In the genomic region with DNA sequence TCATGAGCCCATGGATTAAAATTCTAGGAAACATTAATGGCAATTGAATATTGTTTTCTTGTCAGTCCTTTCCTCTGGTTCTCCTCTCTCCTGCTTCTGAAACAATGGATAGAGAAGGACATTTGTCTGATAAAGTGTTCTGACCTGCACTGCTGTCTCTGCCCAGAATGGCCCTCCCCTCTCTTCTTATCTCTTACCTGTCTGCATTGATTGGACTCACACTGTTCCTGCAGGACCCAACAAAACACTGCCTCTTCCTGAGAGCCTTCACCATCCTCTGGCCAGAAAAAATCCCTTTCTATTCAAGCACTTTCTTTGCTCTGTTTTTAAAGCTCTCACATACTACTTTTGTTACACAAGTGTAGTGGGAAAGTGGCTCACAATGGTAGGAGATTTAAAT, we compare ENCODE assay signal across 23 cellular contexts.
A peak's percentile ranks its signal among the peaks of the same experiment; 100 is the strongest.
DNase-seq lines count a peak whose midpoint lies in the region; ATAC-seq, FAIRE-seq and TF ChIP-seq lines count a peak whose summit lies in the region.
"Had no signal": no experiment of that assay in that cellular context is flagged by ENCODE, and none has a peak within 500 bp of the region (broad histone marks: within the 10 kb centered on the region; RNA-seq: fewer than 3 reads in every experiment).

No MANE protein-coding gene starts in this region.

- no peak overlapping the region for H2AK5ac ChIP-seq in H9 (ENCODE audit: insufficient read length, low read length)
- H2AK5ac ChIP-seq in H1 (ENCODE audit: low read depth, low read length), result no peak overlapping the region

- CTCF ChIA-PET in H1 (lab: Charles Lee; ENCODE audit: partially characterized antibody), result interaction anchor here (1.2 to 1.5 kb wide), 3 partner anchors 14 to 22 kb away, joined by 3 read pairs; no protein-coding TSS in a partner anchor

- H3K4me3 Mint-ChIP-seq in H9, result no peak overlapping the region
- H3K4me3 Mint-ChIP-seq: IgD-negative memory B cell had no signal

- H3K9me2 ChIP-seq in MM.1S (replicated peaks; ENCODE audit: insufficient read depth, low read length), result no peaks in the 10 kb centered on the region

- H3K4me2 ChIP-seq in H9 (ENCODE audit: insufficient read depth, insufficient read length, low read length) (no peak overlapping the region), H1 (ENCODE audit: insufficient read depth in 1 of 2, low read depth in 2 of 2, low read length in 2 of 2) (no peak overlapping the region), MM.1S (ENCODE audit: low read depth, low read length) (no peak overlapping the region)
- H3K4me2 ChIP-seq: BLaER1 treated with 17β-estradiol and CSF1 and Interleukin-3, amounts not matched to agents 10 nM and 100 nM had no signal

- no peak for TF ChIP-seq CTCF in cardiac muscle cell (IDR thresholded peaks at IDR 0.05; ENCODE audit: low read depth, low read length)
- TF ChIP-seq CTCF in heart left ventricle (IDR thresholded peaks at IDR 0.05), result no peak
- TF ChIP-seq CTCF in H9 (conservative IDR thresholded peaks at IDR 0.05), result no peak
- TF ChIP-seq CTCF in H1 (IDR thresholded peaks at IDR 0.05; ENCODE audit: control extremely low read depth in 1 of 3, insufficient read depth in 1 of 3, low read depth in 1 of 3, low read length in 3 of 3), result no peak
- no peak for TF ChIP-seq CTCF in pancreas (IDR thresholded peaks at IDR 0.05)
- TF ChIP-seq CTCF in MM.1S (IDR thresholded peaks at IDR 0.05; ENCODE audit: low read length), result no peak

- H3K56ac ChIP-seq in H9 (ENCODE audit: insufficient read length, low read depth, low read length) (no peak overlapping the region), H1 (replicated peaks; ENCODE audit: insufficient read length, low read depth, low read length) (no peak overlapping the region)

- H3K4me3 ChIP-seq in cardiac muscle cell, result no peak overlapping the region
- no peak overlapping the region for H3K4me3 ChIP-seq in heart left ventricle
- no peak overlapping the region for H3K4me3 ChIP-seq in H1 (ENCODE audit: extremely low read depth in 1 of 4, insufficient read depth in 2 of 4, low read depth in 3 of 4, low read length in 4 of 4)
- H3K4me3 ChIP-seq in pancreas, result no peak overlapping the region
- H3K4me3 ChIP-seq in MM.1S (ENCODE audit: low read length), result no peak overlapping the region
- H3K4me3 ChIP-seq: BLaER1 treated with 17β-estradiol and CSF1 and Interleukin-3, amounts not matched to agents 10 nM and 100 nM; HAP-1; MG63 had no signal

- no peak overlapping the region for H2AFZ ChIP-seq in H9 (ENCODE audit: low read length)
- H2AFZ ChIP-seq in H1 (ENCODE audit: low read length), result no peak overlapping the region
- H2AFZ ChIP-seq in MM.1S (ENCODE audit: low read length), result no peak overlapping the region

- H2BK5ac ChIP-seq in H9 (ENCODE audit: insufficient read length, low read length) (no peak overlapping the region), H1 (ENCODE audit: low read depth, low read length) (no peak overlapping the region)

- POLR2A ChIA-PET in H1 (lab: Charles Lee; ENCODE audit: partially characterized antibody), result no interaction called here

- no peak overlapping the region for H4K91ac ChIP-seq in H9 (ENCODE audit: insufficient read length, low read depth, low read length)
- no peak overlapping the region for H4K91ac ChIP-seq in H1 (replicated peaks; ENCODE audit: insufficient read length, low read length)

- TF ChIP-seq POLR2A in heart left ventricle (IDR thresholded peaks at IDR 0.05) (no peak), H1 (IDR thresholded peaks at IDR 0.05; ENCODE audit: control extremely low read depth in 1 of 2, low read depth in 2 of 2, low read length in 2 of 2) (no peak)

- DNase-seq in cardiac muscle cell (ENCODE audit: low read depth in 1 of 2, low spot score in 1 of 2) (peak in 1 of 2 donors; percentile 28), heart left ventricle (no peak), H9 (no peak), H1 (ENCODE audit: low read depth in 1 of 2, low spot score in 2 of 2) (no peak), pancreas (no peak), MM.1S (no peak)
- DNase-seq: DMS79, Kasumi-1, MG63, NCI-H1092 treated with DMSO at 0.1 percent for 48 hours, NCI-H1694, NCI-H2081 treated with DMSO at 0.1 percent for 48 hours, NCI-H2227 treated with DMSO at 0.1 percent for 48 hours, PC-3, RPMI8226 had no signal

- H4K8ac ChIP-seq in H9 (replicated peaks; ENCODE audit: insufficient read length, low read depth, low read length) (no peak overlapping the region), H1 (ENCODE audit: extremely low read depth, insufficient read depth, low read length) (no peak overlapping the region)

- H4K20me1 ChIP-seq in H9 (ENCODE audit: control insufficient read depth, insufficient read depth, insufficient read length) (no peaks in the 10 kb centered on the region), H1 (replicated peaks in 1 of 2; ENCODE audit: control insufficient read depth in 1 of 2, insufficient read depth in 2 of 2, low read length in 2 of 2) (no peaks in the 10 kb centered on the region), MM.1S (ENCODE audit: insufficient read depth, low read length) (no peaks in the 10 kb centered on the region)
- H4K20me1 ChIP-seq: BLaER1 treated with 17β-estradiol and CSF1 and Interleukin-3, amounts not matched to agents 10 nM and 100 nM had no signal

- H3K23me2 ChIP-seq in H9 (ENCODE audit: insufficient read length, low read depth, low read length, poor library complexity, severe bottlenecking), result no peaks in the 10 kb centered on the region
- H3K23me2 ChIP-seq in H1 (ENCODE audit: low read depth, low read length), result no peaks in the 10 kb centered on the region

- no peaks in the 10 kb centered on the region for H3F3A ChIP-seq in MM.1S (ENCODE audit: insufficient read depth, low read length)

- no peak for TF ChIP-seq EP300 in H1 (IDR thresholded peaks at IDR 0.05; ENCODE audit: borderline replicate concordance in 1 of 2, low read depth in 2 of 2, low read length in 2 of 2)

- H2BK20ac ChIP-seq in H9 (ENCODE audit: low read depth, low read length, poor library complexity, severe bottlenecking), result no peak overlapping the region
- no peak overlapping the region for H2BK20ac ChIP-seq in H1 (ENCODE audit: low read length)

- H2BK120ac ChIP-seq in H9 (ENCODE audit: low read depth, low read length, poor library complexity, severe bottlenecking) (no peak overlapping the region), H1 (replicated peaks; ENCODE audit: low read depth, low read length) (no peak overlapping the region)

- H3K79me2 ChIP-seq in H9 (ENCODE audit: insufficient read depth, low read length) (no peaks in the 10 kb centered on the region), H1 (ENCODE audit: control insufficient read depth in 1 of 2, insufficient read depth in 2 of 2, low read length in 2 of 2) (no peaks in the 10 kb centered on the region), MM.1S (ENCODE audit: low read length) (no peaks in the 10 kb centered on the region)

- H3K4ac ChIP-seq in H9 (ENCODE audit: low read depth, low read length) (no peak overlapping the region), H1 (replicated peaks; ENCODE audit: insufficient read length, low read depth, low read length) (no peak overlapping the region)

- H3K18ac ChIP-seq in H9 (ENCODE audit: insufficient read length, low read depth, low read length) (no peak overlapping the region), H1 (ENCODE audit: extremely low read depth, low read length) (no peak overlapping the region)

- H4K5ac ChIP-seq in H9 (ENCODE audit: insufficient read length, low read depth, low read length) (no peak overlapping the region), H1 (ENCODE audit: insufficient read length, low read depth, low read length) (no peak overlapping the region)

- H3K9me3 ChIP-seq in cardiac muscle cell (ENCODE audit: low read depth), result no peaks in the 10 kb centered on the region
- H3K9me3 ChIP-seq in heart left ventricle, result no peaks in the 10 kb centered on the region
- no peaks in the 10 kb centered on the region for H3K9me3 ChIP-seq in H9 (ENCODE audit: control insufficient read depth, low read depth, low read length)
- H3K9me3 ChIP-seq in H1 (ENCODE audit: insufficient read depth in 2 of 2, low read depth in 1 of 2, low read length in 1 of 2), result no peaks in the 10 kb centered on the region
- no peaks in the 10 kb centered on the region for H3K9me3 ChIP-seq in pancreas
- H3K9me3 ChIP-seq in MM.1S (replicated peaks; ENCODE audit: insufficient read depth, low read length), result no peaks in the 10 kb centered on the region
- H3K9me3 ChIP-seq: HAP-1, MG63 had no signal

- intact Hi-C loops in heart left ventricle (cut with DNase I), result loop anchor here in 1 of 10 donors (10.0 kb wide), 1 partner anchor 396 kb away; no protein-coding TSS in a partner anchor
- intact Hi-C loops in pancreas (cut with DNase I), result no loop called here

- no peaks in the 10 kb centered on the region for H3K79me1 ChIP-seq in H9 (ENCODE audit: insufficient read depth, low read depth, low read length, poor library complexity, severe bottlenecking)
- H3K79me1 ChIP-seq in H1 (ENCODE audit: low read depth, low read length), result no peaks in the 10 kb centered on the region

- no peak overlapping the region for H3K9ac ChIP-seq in H9 (ENCODE audit: extremely low read depth, insufficient read length, low read length)
- H3K9ac ChIP-seq in H1 (replicated peaks in 1 of 4; ENCODE audit: extremely low read depth in 1 of 4, low read depth in 3 of 4, low read length in 3 of 4), result no peak overlapping the region
- no peak overlapping the region for H3K9ac ChIP-seq in MM.1S (ENCODE audit: low read length)
- H3K9ac ChIP-seq: BLaER1 treated with 17β-estradiol and CSF1 and Interleukin-3, amounts not matched to agents 10 nM and 100 nM had no signal

- H2BK12ac ChIP-seq in H9 (ENCODE audit: insufficient read length, low read depth, low read length) (no peak overlapping the region), H1 (ENCODE audit: low read depth, low read length) (no peak overlapping the region)

- H3K27me3 ChIP-seq in cardiac muscle cell (no peaks in the 10 kb centered on the region), heart left ventricle (no peaks in the 10 kb centered on the region), H9 (ENCODE audit: insufficient read depth, low read length) (no peaks in the 10 kb centered on the region), H1 (replicated peaks in 1 of 4; ENCODE audit: control insufficient read depth in 3 of 4, extremely low read depth in 1 of 4, insufficient read depth in 3 of 4, low read length in 3 of 4) (no peaks in the 10 kb centered on the region), pancreas (no peaks in the 10 kb centered on the region), MM.1S (replicated peaks; ENCODE audit: insufficient read depth, low read length) (no peaks in the 10 kb centered on the region)
- H3K27me3 ChIP-seq: BLaER1 treated with 17β-estradiol and CSF1 and Interleukin-3, amounts not matched to agents 10 nM and 100 nM; MG63 had no signal

- no peak overlapping the region for H2BK15ac ChIP-seq in H9 (ENCODE audit: low read depth, low read length)
- no peak overlapping the region for H2BK15ac ChIP-seq in H1 (ENCODE audit: low read length)

- peaks cover 10 to 15% of the 10 kb centered on the region in 2 experiments for H3K4me1 Mint-ChIP-seq in H9

- H3K14ac ChIP-seq in H9 (ENCODE audit: insufficient read depth, low read length), result no peak overlapping the region
- no peak overlapping the region for H3K14ac ChIP-seq in H1 (ENCODE audit: insufficient read length)

- H3K4me1 ChIP-seq in cardiac muscle cell (ENCODE audit: low read depth) (peaks cover 17% of the 10 kb centered on the region), heart left ventricle (peaks cover 0 to 5% (median 0%) of the 10 kb centered on the region in 12 donors), H9 (ENCODE audit: insufficient read depth, low read length) (peaks cover 2% of the 10 kb centered on the region; the same call in 1 of the 2 replicates), H1 (replicated peaks in 1 of 4; ENCODE audit: control insufficient read depth in 3 of 4, insufficient read depth in 4 of 4, low read length in 3 of 4) (peaks cover 0 to 2% (median 0%) of the 10 kb centered on the region in 4 experiments; a peak in 1 of 7 replicates), pancreas (peaks cover 0 to 6% (median 5%) of the 10 kb centered on the region in 3 donors), MM.1S (ENCODE audit: low read length) (no peaks in the 10 kb centered on the region)

- no peaks in the 10 kb centered on the region for H3K27me3 Mint-ChIP-seq in H9 (ENCODE audit: low read depth)
- H3K27me3 Mint-ChIP-seq: IgD-negative memory B cell had no signal

- no peak overlapping the region for H3K23ac ChIP-seq in H9 (ENCODE audit: insufficient read length, low read depth, low read length)
- H3K23ac ChIP-seq in H1 (ENCODE audit: insufficient read length), result no peak overlapping the region

- H3K36me3 ChIP-seq in cardiac muscle cell (no peaks in the 10 kb centered on the region), heart left ventricle (peaks cover 0 to 40% (median 26%) of the 10 kb centered on the region in 9 donors), H1 (ENCODE audit: control insufficient read depth in 2 of 4, insufficient read depth in 4 of 4, low read length in 3 of 4) (peaks cover 0 to 3% (median 0%) of the 10 kb centered on the region in 4 experiments; a peak in 2 of 8 replicates), pancreas (peaks cover 0 to 3% (median 0%) of the 10 kb centered on the region in 3 donors), MM.1S (replicated peaks; ENCODE audit: insufficient read depth, low read length) (no peaks in the 10 kb centered on the region)
- H3K36me3 ChIP-seq: HAP-1 had no signal

- FAIRE-seq in H1 (lab: Jason Lieb, UNC), result peak; percentile 48
- FAIRE-seq in pancreas (lab: Jason Lieb, UNC), result no peak
- FAIRE-seq: GM12892, GM18507, HTR-8/SVneo had no signal

- H3K36me3 Mint-ChIP-seq in H9 (ENCODE audit: insufficient read depth in 1 of 3, low read depth in 3 of 3), result peaks cover 2 to 6% (median 4%) of the 10 kb centered on the region in 3 experiments; a peak in 5 of 7 replicates

- peak overlapping the region in 2 of 3 experiments; percentile 31 to 87; a peak in 5 of 7 replicates for H3K27ac Mint-ChIP-seq in H9
- H3K27ac Mint-ChIP-seq: IgD-negative memory B cell had no signal

- H3K9me3 Mint-ChIP-seq in H9, result no peaks in the 10 kb centered on the region

- peak overlapping the region; percentile 18 for H3K27ac ChIP-seq in cardiac muscle cell
- H3K27ac ChIP-seq in heart left ventricle, result no peak overlapping the region
- H3K27ac ChIP-seq in H9 (ENCODE audit: insufficient read length, low read depth, low read length), result no peak overlapping the region
- H3K27ac ChIP-seq in H1 (ENCODE audit: low read depth, low read length), result no peak overlapping the region
- H3K27ac ChIP-seq in pancreas, result no peak overlapping the region
- no peak overlapping the region for H3K27ac ChIP-seq in MM.1S (ENCODE audit: low read length)
- H3K27ac ChIP-seq: BLaER1 treated with 17β-estradiol and CSF1 and Interleukin-3, amounts not matched to agents 10 nM and 100 nM had no signal

- no peak for TF ChIP-seq RAD21 in H1 (IDR thresholded peaks at IDR 0.05 in 1 of 2, conservative IDR thresholded peaks at IDR 0.05 in 1 of 2; ENCODE audit: low read depth in 2 of 2, low read length in 2 of 2)

- ATAC-seq in heart left ventricle, result no peak
- ATAC-seq in pancreas, result peak in 3 of 4 donors; percentile 37 to 78 (median 56)
- ATAC-seq in GM18867 (IDR thresholded peaks at IDR 0.05; ENCODE audit: unreplicated experiment), result no peak
- ATAC-seq in activated CD4-positive, CD25-positive, alpha-beta regulatory T cell treated with anti-CD3 and anti-CD28 coated beads, Interleukin-2, amount 50 U/mL, for 24 hours, result no peak
- ATAC-seq: PC-3 had no signal

- no peak overlapping the region for H3T11ph ChIP-seq in H9 (ENCODE audit: low read length)

Comparison
In these comparisons a context has a peak if more than half of its experiments do, and no peak if none do; other contexts are left out.
1. ATAC-seq: peak in pancreas (3 of 4); none in heart left ventricle (0 of 4), GM18867 (single experiment) and activated CD4-positive, CD25-positive, alpha-beta regulatory T cell treated with anti-CD3 and anti-CD28 coated beads, Interleukin-2, amount 50 U/mL, for 24 hours (0 of 2).